1 cellular context compared by ENCODE assay signal in the genomic region with DNA sequence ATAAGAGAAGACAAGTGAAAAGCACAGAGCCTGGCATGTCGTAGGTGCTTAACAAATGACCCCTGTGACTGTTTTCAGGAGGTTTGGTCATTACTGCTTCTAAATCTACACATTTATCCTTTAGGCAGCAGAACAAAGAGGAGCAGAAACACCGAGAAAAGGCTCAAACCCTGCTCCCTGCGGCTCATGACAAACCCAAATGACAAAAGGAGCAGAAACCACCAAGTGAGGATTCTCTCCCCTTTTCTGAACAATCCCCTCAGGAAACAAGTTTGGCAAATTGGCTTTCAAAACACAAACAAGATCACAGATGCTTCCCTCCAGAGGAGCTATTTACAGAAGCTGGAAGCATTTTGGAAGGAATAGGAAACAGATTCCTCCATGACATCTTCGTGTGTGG.
TF ChIP-seq lines count a peak whose summit lies in the region.

No MANE protein-coding gene starts in this region.

TF ChIP-seq in WTC11, 78 proteins besides CTCF, POLR2A, EP300 and RAD21 (continued from another document):
- TF ChIP-seq, protein P1, sequence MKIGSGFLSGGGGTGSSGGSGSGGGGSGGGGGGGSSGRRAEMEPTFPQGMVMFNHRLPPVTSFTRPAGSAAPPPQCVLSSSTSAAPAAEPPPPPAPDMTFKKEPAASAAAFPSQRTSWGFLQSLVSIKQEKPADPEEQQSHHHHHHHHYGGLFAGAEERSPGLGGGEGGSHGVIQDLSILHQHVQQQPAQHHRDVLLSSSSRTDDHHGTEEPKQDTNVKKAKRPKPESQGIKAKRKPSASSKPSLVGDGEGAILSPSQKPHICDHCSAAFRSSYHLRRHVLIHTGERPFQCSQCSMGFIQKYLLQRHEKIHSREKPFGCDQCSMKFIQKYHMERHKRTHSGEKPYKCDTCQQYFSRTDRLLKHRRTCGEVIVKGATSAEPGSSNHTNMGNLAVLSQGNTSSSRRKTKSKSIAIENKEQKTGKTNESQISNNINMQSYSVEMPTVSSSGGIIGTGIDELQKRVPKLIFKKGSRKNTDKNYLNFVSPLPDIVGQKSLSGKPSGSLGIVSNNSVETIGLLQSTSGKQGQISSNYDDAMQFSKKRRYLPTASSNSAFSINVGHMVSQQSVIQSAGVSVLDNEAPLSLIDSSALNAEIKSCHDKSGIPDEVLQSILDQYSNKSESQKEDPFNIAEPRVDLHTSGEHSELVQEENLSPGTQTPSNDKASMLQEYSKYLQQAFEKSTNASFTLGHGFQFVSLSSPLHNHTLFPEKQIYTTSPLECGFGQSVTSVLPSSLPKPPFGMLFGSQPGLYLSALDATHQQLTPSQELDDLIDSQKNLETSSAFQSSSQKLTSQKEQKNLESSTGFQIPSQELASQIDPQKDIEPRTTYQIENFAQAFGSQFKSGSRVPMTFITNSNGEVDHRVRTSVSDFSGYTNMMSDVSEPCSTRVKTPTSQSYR (CRISPR knock-in tag; IDR thresholded peaks at IDR 0.05), result no peak
- no peak for TF ChIP-seq FOXJ3 (CRISPR knock-in tag; IDR thresholded peaks at IDR 0.05; ENCODE audit: borderline replicate concordance)
- TF ChIP-seq ATF6 (CRISPR knock-in tag; IDR thresholded peaks at IDR 0.05), result no peak
- no peak for TF ChIP-seq CREB1 (CRISPR knock-in tag; IDR thresholded peaks at IDR 0.05)
- TF ChIP-seq, protein P2, sequence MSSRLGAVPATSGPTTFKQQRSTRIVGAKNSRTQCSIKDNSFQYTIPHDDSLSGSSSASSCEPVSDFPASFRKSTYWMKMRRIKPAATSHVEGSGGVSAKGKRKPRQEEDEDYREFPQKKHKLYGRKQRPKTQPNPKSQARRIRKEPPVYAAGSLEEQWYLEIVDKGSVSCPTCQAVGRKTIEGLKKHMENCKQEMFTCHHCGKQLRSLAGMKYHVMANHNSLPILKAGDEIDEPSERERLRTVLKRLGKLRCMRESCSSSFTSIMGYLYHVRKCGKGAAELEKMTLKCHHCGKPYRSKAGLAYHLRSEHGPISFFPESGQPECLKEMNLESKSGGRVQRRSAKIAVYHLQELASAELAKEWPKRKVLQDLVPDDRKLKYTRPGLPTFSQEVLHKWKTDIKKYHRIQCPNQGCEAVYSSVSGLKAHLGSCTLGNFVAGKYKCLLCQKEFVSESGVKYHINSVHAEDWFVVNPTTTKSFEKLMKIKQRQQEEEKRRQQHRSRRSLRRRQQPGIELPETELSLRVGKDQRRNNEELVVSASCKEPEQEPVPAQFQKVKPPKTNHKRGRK (CRISPR knock-in tag; IDR thresholded peaks at IDR 0.05; ENCODE audit: borderline replicate concordance), result no peak
- TF ChIP-seq SP1 (CRISPR knock-in tag; conservative IDR thresholded peaks at IDR 0.05), result no peak
- TF ChIP-seq, protein P3, sequence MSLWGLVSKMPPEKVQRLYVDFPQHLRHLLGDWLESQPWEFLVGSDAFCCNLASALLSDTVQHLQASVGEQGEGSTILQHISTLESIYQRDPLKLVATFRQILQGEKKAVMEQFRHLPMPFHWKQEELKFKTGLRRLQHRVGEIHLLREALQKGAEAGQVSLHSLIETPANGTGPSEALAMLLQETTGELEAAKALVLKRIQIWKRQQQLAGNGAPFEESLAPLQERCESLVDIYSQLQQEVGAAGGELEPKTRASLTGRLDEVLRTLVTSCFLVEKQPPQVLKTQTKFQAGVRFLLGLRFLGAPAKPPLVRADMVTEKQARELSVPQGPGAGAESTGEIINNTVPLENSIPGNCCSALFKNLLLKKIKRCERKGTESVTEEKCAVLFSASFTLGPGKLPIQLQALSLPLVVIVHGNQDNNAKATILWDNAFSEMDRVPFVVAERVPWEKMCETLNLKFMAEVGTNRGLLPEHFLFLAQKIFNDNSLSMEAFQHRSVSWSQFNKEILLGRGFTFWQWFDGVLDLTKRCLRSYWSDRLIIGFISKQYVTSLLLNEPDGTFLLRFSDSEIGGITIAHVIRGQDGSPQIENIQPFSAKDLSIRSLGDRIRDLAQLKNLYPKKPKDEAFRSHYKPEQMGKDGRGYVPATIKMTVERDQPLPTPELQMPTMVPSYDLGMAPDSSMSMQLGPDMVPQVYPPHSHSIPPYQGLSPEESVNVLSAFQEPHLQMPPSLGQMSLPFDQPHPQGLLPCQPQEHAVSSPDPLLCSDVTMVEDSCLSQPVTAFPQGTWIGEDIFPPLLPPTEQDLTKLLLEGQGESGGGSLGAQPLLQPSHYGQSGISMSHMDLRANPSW (CRISPR knock-in tag; conservative IDR thresholded peaks at IDR 0.05; ENCODE audit: low read depth), result no peak
- no peak for TF ChIP-seq SMAD4 (CRISPR knock-in tag; IDR thresholded peaks at IDR 0.05)
- no peak for TF ChIP-seq ATF2 (CRISPR knock-in tag; IDR thresholded peaks at IDR 0.05; ENCODE audit: borderline replicate concordance, low read depth)
